In genomic region chr4:20299515-20299914, GRCh38 we compare ENCODE assay signal across 1 cellular context.
TF ChIP-seq lines count a peak whose summit lies in the region.

No MANE protein-coding gene starts in this region.

TF ChIP-seq in HCT116, 20 proteins besides CTCF, POLR2A, EP300 and RAD21 (continued from another document):
- no peak for TF ChIP-seq EZH2 (IDR thresholded peaks at IDR 0.05)
- TF ChIP-seq SP1 (IDR thresholded peaks at IDR 0.05; ENCODE audit: low read depth), result no peak
- TF ChIP-seq FOSL1 (IDR thresholded peaks at IDR 0.05; ENCODE audit: low read depth), result no peak
- TF ChIP-seq SRF (IDR thresholded peaks at IDR 0.05; ENCODE audit: low read depth), result no peak
- no peak for TF ChIP-seq CEBPB (IDR thresholded peaks at IDR 0.05; ENCODE audit: low read depth)
TF ChIP-seq in HCT116: peak in this region for 0.
